ENCODE assay signal across 2 cellular contexts in genomic region chr20:50517817-50518154, GRCh38.
A peak's percentile ranks its signal among the peaks of the same experiment; 100 is the strongest.
TF ChIP-seq lines count a peak whose summit lies in the region.

No MANE protein-coding gene starts in this region.

TF ChIP-seq in GM12878, 131 proteins besides CTCF, POLR2A, EP300 and RAD21:
- TF ChIP-seq BCL11A (IDR thresholded peaks at IDR 0.05; ENCODE audit: low read depth, low read length) (no peak), MLLT1 (IDR thresholded peaks at IDR 0.05) (no peak), RUNX3 (IDR thresholded peaks at IDR 0.05; ENCODE audit: low read length) (peak; percentile 77), ATF2 (IDR thresholded peaks at IDR 0.05; ENCODE audit: low read length) (no peak), SUZ12 (IDR thresholded peaks at IDR 0.05; ENCODE audit: unreplicated experiment) (no peak), MXI1 (IDR thresholded peaks at IDR 0.05; ENCODE audit: low read depth, low read length) (0 out of 2 replicates have a peak, but pooled peaks have one; percentile 35), MTA3 (IDR thresholded peaks at IDR 0.05; ENCODE audit: borderline replicate concordance, low read length) (0 out of 2 replicates have a peak, but pooled peaks have one; percentile 30)

TF ChIP-seq in GM23338, 12 proteins besides CTCF, POLR2A, EP300 and RAD21:
- TF ChIP-seq JUNB (IDR thresholded peaks at IDR 0.05; ENCODE audit: unreplicated experiment) (no peak), POLR2AphosphoS5 (IDR thresholded peaks at IDR 0.05; ENCODE audit: low read depth) (no peak), ZNF462 (CRISPR knock-in tag; IDR thresholded peaks at IDR 0.05) (no peak), NANOG (IDR thresholded peaks at IDR 0.05; ENCODE audit: borderline replicate concordance) (no peak), REST (IDR thresholded peaks at IDR 0.05; ENCODE audit: unreplicated experiment) (no peak), STAT1 (IDR thresholded peaks at IDR 0.05; ENCODE audit: unreplicated experiment) (no peak)
